Comparison of ENCODE assay signal across 9 cellular contexts in the genomic region with DNA sequence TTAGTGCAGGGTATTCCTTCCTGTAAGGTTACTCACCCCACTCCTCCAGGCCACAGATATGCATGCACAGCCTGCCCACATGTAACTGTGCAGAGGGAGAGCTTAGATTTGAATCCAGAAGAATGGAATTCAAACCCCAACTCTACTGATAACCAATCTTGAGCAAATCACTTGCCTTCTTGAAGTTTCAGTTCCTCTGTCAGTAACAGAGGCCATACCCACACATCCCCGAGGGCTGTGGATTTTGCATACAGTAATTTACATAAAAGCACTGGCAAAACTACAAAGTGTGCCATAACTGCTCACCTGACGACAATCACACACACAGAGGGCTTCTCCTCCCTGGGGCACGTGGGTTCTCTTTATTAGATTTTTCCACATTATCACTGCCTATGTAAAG. TPM values are rescaled to one million over a fixed set of nuclear protein-coding genes. Genes with fewer than 3 reads are reported as not detected.
DNase-seq lines count a peak whose midpoint lies in the region; ATAC-seq and TF ChIP-seq lines count a peak whose summit lies in the region.
"Had no signal": no experiment of that assay in that cellular context is flagged by ENCODE, and none has a peak within 500 bp of the region (broad histone marks: within the 10 kb centered on the region; RNA-seq: fewer than 3 reads in every experiment).

No MANE protein-coding gene starts in this region.

- no peaks in the 10 kb centered on the region for H3K27me3 Mint-ChIP-seq in activated T-helper 2 cell treated with anti-CD3 and anti-CD28 coated beads, Interferon-gamma antibody, Interleukin-2, Interleukin-4, amounts not matched to agents 10 μg/mL and 5 μg/mL and 100 μg/mL, durations not matched to agents 14 hours and 24 hours and 36 hours (ENCODE audit: low read depth)
- peaks cover 30% of the 10 kb centered on the region for H3K27me3 Mint-ChIP-seq in progenitor cell of endocrine pancreas

- H3K36me3 Mint-ChIP-seq in activated T-helper 2 cell treated with anti-CD3 and anti-CD28 coated beads, Interferon-gamma antibody, Interleukin-2, Interleukin-4, amounts not matched to agents 10 μg/mL and 5 μg/mL and 100 μg/mL, durations not matched to agents 14 hours and 24 hours and 36 hours (ENCODE audit: low read depth), result peaks cover 86% of the 10 kb centered on the region
- H3K36me3 Mint-ChIP-seq in progenitor cell of endocrine pancreas (ENCODE audit: insufficient read depth), result no peaks in the 10 kb centered on the region

- peak overlapping the region; percentile 96 for H3K27ac Mint-ChIP-seq in activated T-helper 2 cell treated with anti-CD3 and anti-CD28 coated beads, Interferon-gamma antibody, Interleukin-2, Interleukin-4, amounts not matched to agents 10 μg/mL and 5 μg/mL and 100 μg/mL, durations not matched to agents 14 hours and 24 hours and 36 hours
- no peak overlapping the region for H3K27ac Mint-ChIP-seq in progenitor cell of endocrine pancreas

- H3K4me3 ChIP-seq in GM12865 (ENCODE audit: low read depth, low read length), result no peak overlapping the region

- peak; percentile 96 for ATAC-seq in GM19463 (IDR thresholded peaks at IDR 0.05; ENCODE audit: unreplicated experiment)
- ATAC-seq in HG03342 (IDR thresholded peaks at IDR 0.05; ENCODE audit: unreplicated experiment), result peak; percentile 97

- intact Hi-C loops in activated T-helper 2 cell treated with anti-CD3 and anti-CD28 coated beads, Interferon-gamma antibody, Interleukin-2, Interleukin-4, amounts not matched to agents 10 μg/mL and 5 μg/mL and 100 μg/mL, durations not matched to agents 14 hours and 24 hours and 36 hours (cut with micrococcal nuclease), result loop anchor here (1.0 to 5.0 kb wide), 7 partner anchors 7 to 128 kb away; no protein-coding TSS in a partner anchor

- H3K4me3 Mint-ChIP-seq in activated T-helper 2 cell treated with anti-CD3 and anti-CD28 coated beads, Interferon-gamma antibody, Interleukin-2, Interleukin-4, amounts not matched to agents 10 μg/mL and 5 μg/mL and 100 μg/mL, durations not matched to agents 14 hours and 24 hours and 36 hours (ENCODE audit: low read depth), result peak overlapping the region; percentile 6
- no peak overlapping the region for H3K4me3 Mint-ChIP-seq in progenitor cell of endocrine pancreas (ENCODE audit: low read depth)

- peak; percentile 87 for DNase-seq in GM12865 (ENCODE audit: low read depth)
- DNase-seq in activated T-helper 2 cell treated with anti-CD3 and anti-CD28 coated beads, Interferon-gamma antibody, Interleukin-2, Interleukin-4, amounts not matched to agents 10 μg/mL and 5 μg/mL and 100 μg/mL, durations not matched to agents 14 hours and 24 hours and 36 hours (ENCODE audit: low spot score), result no peak
- no peak for DNase-seq in NCI-H2171 treated with DMSO at 0.1 percent for 48 hours (lab: John Stamatoyannopoulos, UW)
- no peak for DNase-seq in effector CD4-positive, alpha-beta T cell
- no peak for DNase-seq in AML-193 (lab: John Stamatoyannopoulos, UW)
- DNase-seq in progenitor cell of endocrine pancreas (ENCODE audit: low spot score, unreplicated experiment), result no peak
- DNase-seq: effector CD8-positive, alpha-beta T cell had no signal

- TF ChIP-seq CTCF in GM12865 (IDR thresholded peaks at IDR 0.05; ENCODE audit: insufficient read depth, low read depth, low read length, missing control alignments) (no peak), progenitor cell of endocrine pancreas (IDR thresholded peaks at IDR 0.05; ENCODE audit: unreplicated experiment) (no peak)

- no peaks in the 10 kb centered on the region for H3K9me3 Mint-ChIP-seq in activated T-helper 2 cell treated with anti-CD3 and anti-CD28 coated beads, Interferon-gamma antibody, Interleukin-2, Interleukin-4, amounts not matched to agents 10 μg/mL and 5 μg/mL and 100 μg/mL, durations not matched to agents 14 hours and 24 hours and 36 hours
- H3K9me3 Mint-ChIP-seq in progenitor cell of endocrine pancreas (ENCODE audit: low read depth), result no peaks in the 10 kb centered on the region

- peaks cover 91% of the 10 kb centered on the region for H3K4me1 Mint-ChIP-seq in activated T-helper 2 cell treated with anti-CD3 and anti-CD28 coated beads, Interferon-gamma antibody, Interleukin-2, Interleukin-4, amounts not matched to agents 10 μg/mL and 5 μg/mL and 100 μg/mL, durations not matched to agents 14 hours and 24 hours and 36 hours (ENCODE audit: low read depth)
- peaks cover 3% of the 10 kb centered on the region for H3K4me1 Mint-ChIP-seq in progenitor cell of endocrine pancreas (ENCODE audit: low read depth)

RNA-seq across cellular contexts. Expression of gene CD247, which starts 18.7 kb away (rescaled TPM):
- total RNA-seq in activated T-helper 2 cell treated with anti-CD3 and anti-CD28 coated beads, Interferon-gamma antibody, Interleukin-2, Interleukin-4, amounts not matched to agents 10 μg/mL and 5 μg/mL and 100 μg/mL, durations not matched to agents 14 hours and 24 hours and 36 hours, result 193 and 196 TPM in 2 replicates
- not detected in 2 replicates for total RNA-seq in progenitor cell of endocrine pancreas

RNA-seq across cellular contexts. Expression of gene CREG1, which starts 53.9 kb away (rescaled TPM):
- 13.8 and 15.6 TPM in 2 replicates for total RNA-seq in activated T-helper 2 cell treated with anti-CD3 and anti-CD28 coated beads, Interferon-gamma antibody, Interleukin-2, Interleukin-4, amounts not matched to agents 10 μg/mL and 5 μg/mL and 100 μg/mL, durations not matched to agents 14 hours and 24 hours and 36 hours
- total RNA-seq in progenitor cell of endocrine pancreas, result 27.7 and 32.3 TPM in 2 replicates

Comparison
In these comparisons a context has a peak if more than half of its experiments do, and no peak if none do; other contexts are left out.
1. RNA of gene CD247, which starts 18.7 kb away (total RNA-seq): 193 to 196 TPM in activated T-helper 2 cell treated with anti-CD3 and anti-CD28 coated beads, Interferon-gamma antibody, Interleukin-2, Interleukin-4, amounts not matched to agents 10 μg/mL and 5 μg/mL and 100 μg/mL, durations not matched to agents 14 hours and 24 hours and 36 hours; not detected in progenitor cell of endocrine pancreas; every median in the first group is over 100 times any median in the second.